Comparison of ENCODE assay signal across 20 cellular contexts in the genomic region with DNA sequence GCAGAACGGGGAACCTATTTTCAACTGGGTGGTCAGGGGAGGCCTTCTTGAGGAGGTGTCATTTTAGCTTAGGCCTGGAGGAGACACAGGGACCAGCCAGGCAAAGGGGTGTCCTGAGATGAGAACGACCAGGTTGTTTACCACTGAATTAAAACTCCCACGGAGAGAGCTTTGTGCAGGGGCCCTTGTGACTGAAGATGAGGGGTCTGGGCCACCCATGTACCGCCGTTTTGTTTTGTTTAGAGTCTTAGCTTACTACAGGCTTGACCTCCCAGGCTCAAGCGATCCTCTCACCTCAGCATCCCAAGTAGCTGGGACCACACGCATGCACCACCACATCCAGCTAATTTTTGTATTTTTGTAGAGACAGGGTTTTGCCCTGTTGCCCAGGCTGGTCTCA.
DNase-seq lines count a peak whose midpoint lies in the region; ATAC-seq, FAIRE-seq and TF ChIP-seq lines count a peak whose summit lies in the region.
"Had no signal": no experiment of that assay in that cellular context is flagged by ENCODE, and none has a peak within 500 bp of the region (broad histone marks: within the 10 kb centered on the region; RNA-seq: fewer than 3 reads in every experiment).

No MANE protein-coding gene starts in this region.

- CTCF ChIA-PET in K562 (lab: Yijun Ruan, JAX; ENCODE audit: low intra/inter-chr PET ratio) = no interaction called here

- FAIRE-seq in K562 (lab: Jason Lieb, UNC) = no peak
- FAIRE-seq: A204.1, GM12878, GM19239, H54 had no signal

- POLR2A ChIA-PET in K562 (lab: Yijun Ruan, JAX) = no interaction called here

- in situ Hi-C loops in K562 (cut with MboI) = no loop called here

- H2AFZ ChIP-seq in H9 (ENCODE audit: low read length) = no peak overlapping the region
- no peak overlapping the region for H2AFZ ChIP-seq in K562 (ENCODE audit: low read depth, low read length)
- H2AFZ ChIP-seq: GM23338 had no signal

- no CpG with 5 or more reads among the region's 7 CpGs for WGBS in H9 (ENCODE audit: extremely low coverage, insufficient read length, low lambda C conversion rate)
- WGBS in K562 (ENCODE audit: insufficient coverage, low coverage, missing lambda C conversion rate) = 35% methylated on average over 7 of the region's 7 CpGs

- no peaks in the 10 kb centered on the region for H3K36me3 Mint-ChIP-seq in H9 (ENCODE audit: insufficient read depth in 1 of 3, low read depth in 3 of 3)
- no peaks in the 10 kb centered on the region for H3K36me3 Mint-ChIP-seq in glutamatergic neuron (ENCODE audit: unreplicated experiment)
- H3K36me3 Mint-ChIP-seq: CD8-positive, alpha-beta T cell had no signal

- no peak for TF ChIP-seq RAD21 in K562 (CRISPR knock-in tag; conservative IDR thresholded peaks at IDR 0.05 in 1 of 2, IDR thresholded peaks at IDR 0.05 in 1 of 2)

- H3K27ac Mint-ChIP-seq in H9 (peak overlapping the region; percentile 42 to 90 (median 48); a peak in 4 of 7 replicates), glutamatergic neuron (ENCODE audit: unreplicated experiment) (peak overlapping the region; percentile 65)
- H3K27ac Mint-ChIP-seq: CD8-positive, alpha-beta T cell; HFFc6 had no signal

- H3K27ac ChIP-seq in H9 (ENCODE audit: insufficient read length, low read depth, low read length) (no peak overlapping the region), K562 (ENCODE audit: extremely low read depth, low read depth, low read length) (no peak overlapping the region)
- H3K27ac ChIP-seq: KMS-11 had no signal

- no peak overlapping the region for H3K4me3 Mint-ChIP-seq in H9
- peak overlapping the region; percentile 22 for H3K4me3 Mint-ChIP-seq in glutamatergic neuron (ENCODE audit: unreplicated experiment)
- H3K4me3 Mint-ChIP-seq: CD8-positive, alpha-beta T cell; GM23338; HFFc6 had no signal

- no peak overlapping the region for H4K8ac ChIP-seq in H9 (replicated peaks; ENCODE audit: insufficient read length, low read depth, low read length)

- H3K9me3 ChIP-seq in H9 (ENCODE audit: control insufficient read depth, low read depth, low read length) (no peaks in the 10 kb centered on the region), K562 (replicated peaks; ENCODE audit: control insufficient read depth, insufficient read depth, low read depth, low read length) (no peaks in the 10 kb centered on the region)

- TF ChIP-seq CTCF in H9 (conservative IDR thresholded peaks at IDR 0.05) (no peak), K562 (IDR thresholded peaks at IDR 0.05 in 2 of 3, conservative IDR thresholded peaks at IDR 0.05 in 1 of 3; ENCODE audit: insufficient read depth in 2 of 3, low read depth in 1 of 3, low read length in 3 of 3) (no peak), glutamatergic neuron (IDR thresholded peaks at IDR 0.05; ENCODE audit: partially characterized antibody, unreplicated experiment) (no peak)

- no peak overlapping the region for H2BK5ac ChIP-seq in H9 (ENCODE audit: insufficient read length, low read length)

- TF ChIP-seq POLR2A in K562 (conservative IDR thresholded peaks at IDR 0.05) = no peak

- no peak overlapping the region for H2BK12ac ChIP-seq in H9 (ENCODE audit: insufficient read length, low read depth, low read length)

- intact Hi-C loops in K562 (cut with micrococcal nuclease) = no loop called here

- no peak for TF ChIP-seq EP300 in K562 (IDR thresholded peaks at IDR 0.05; ENCODE audit: low read length)

- no peak overlapping the region for H3K9ac ChIP-seq in H9 (ENCODE audit: extremely low read depth, insufficient read length, low read length)
- H3K9ac ChIP-seq in K562 (ENCODE audit: insufficient read depth in 1 of 2, low read depth in 2 of 2, low read length in 2 of 2) = no peak overlapping the region
- H3K9ac ChIP-seq: KMS-11 had no signal

- no peak overlapping the region for H3K23ac ChIP-seq in H9 (ENCODE audit: insufficient read length, low read depth, low read length)

- H4K91ac ChIP-seq in H9 (ENCODE audit: insufficient read length, low read depth, low read length) = no peak overlapping the region

- no peak overlapping the region for H3K4me3 ChIP-seq in K562
- H3K4me3 ChIP-seq: GM12878, GM23338 had no signal

- H3T11ph ChIP-seq in H9 (ENCODE audit: low read length) = no peak overlapping the region

- H2AK5ac ChIP-seq in H9 (ENCODE audit: insufficient read length, low read length) = no peak overlapping the region

- no peak overlapping the region for H2BK15ac ChIP-seq in H9 (ENCODE audit: low read depth, low read length)

- no peak for ATAC-seq in K562
- no peak for ATAC-seq in GM21619 (IDR thresholded peaks at IDR 0.05; ENCODE audit: unreplicated experiment)
- no peak for ATAC-seq in GM21390 (IDR thresholded peaks at IDR 0.05; ENCODE audit: unreplicated experiment)
- ATAC-seq: CD8-positive, alpha-beta T cell; GM12878; HCT116 had no signal

- H3K18ac ChIP-seq in H9 (ENCODE audit: insufficient read length, low read depth, low read length) = no peak overlapping the region

- H2BK120ac ChIP-seq in H9 (ENCODE audit: low read depth, low read length, poor library complexity, severe bottlenecking) = no peak overlapping the region

- no peak overlapping the region for H3K14ac ChIP-seq in H9 (ENCODE audit: insufficient read depth, low read length)

- no peak overlapping the region for H4K5ac ChIP-seq in H9 (ENCODE audit: insufficient read length, low read depth, low read length)

- no peaks in the 10 kb centered on the region for H3K23me2 ChIP-seq in H9 (ENCODE audit: insufficient read length, low read depth, low read length, poor library complexity, severe bottlenecking)

- BruUV-seq in K562 (replicated peaks; lab: Mats Ljungman, UMichigan) = no TSS peak

- H3K4ac ChIP-seq in H9 (ENCODE audit: low read depth, low read length) = no peak overlapping the region

- no peaks in the 10 kb centered on the region for H4K20me1 ChIP-seq in H9 (ENCODE audit: control insufficient read depth, insufficient read depth, insufficient read length)
- H4K20me1 ChIP-seq in K562 (replicated peaks; ENCODE audit: control insufficient read depth, insufficient read depth, low read length) = no peaks in the 10 kb centered on the region

- peaks cover 3% of the 10 kb centered on the region for H3K9me1 ChIP-seq in K562 (ENCODE audit: control insufficient read depth, insufficient read depth, low read length)

- DNase-seq in H9 = no peak
- no peak for DNase-seq in K562 (ENCODE audit: extremely low read depth in 1 of 4, low spot score in 3 of 4)
- no peak for DNase-seq in glutamatergic neuron
- DNase-seq in GDM1 (lab: John Stamatoyannopoulos, UW) = no peak
- DNase-seq in GM19238 (ENCODE audit: insufficient read length, low spot score) = no peak
- DNase-seq: ACHN; AML-193; Calu3; CD8-positive, alpha-beta T cell; DMS79 treated with DMSO at 0.1 percent for 48 hours; HFFc6 had no signal

- H3K4me1 ChIP-seq in H9 (ENCODE audit: insufficient read depth, low read length) (no peaks in the 10 kb centered on the region; the same call in 1 of the 2 replicates), K562 (replicated peaks in 1 of 2; ENCODE audit: control insufficient read depth in 2 of 2, insufficient read depth in 2 of 2, low read length in 2 of 2) (no peaks in the 10 kb centered on the region; a peak in 1 of 5 replicates)

- no peaks in the 10 kb centered on the region; a peak in 1 of 5 replicates for H3K9me3 Mint-ChIP-seq in H9
- H3K9me3 Mint-ChIP-seq in glutamatergic neuron (ENCODE audit: unreplicated experiment) = peaks cover 1% of the 10 kb centered on the region
- H3K9me3 Mint-ChIP-seq: CD8-positive, alpha-beta T cell; GM23338; HFFc6 had no signal

- H3K79me2 ChIP-seq in H9 (ENCODE audit: insufficient read depth, low read length) = no peaks in the 10 kb centered on the region; the same call in 1 of the 2 replicates
- no peaks in the 10 kb centered on the region for H3K79me2 ChIP-seq in K562 (ENCODE audit: control insufficient read depth, insufficient read depth, low read length)

- H3K4me2 ChIP-seq in H9 (ENCODE audit: insufficient read depth, insufficient read length, low read length) (no peak overlapping the region), K562 (ENCODE audit: insufficient read depth, low read length) (no peak overlapping the region)
- H3K4me2 ChIP-seq: GM23338, KMS-11 had no signal

- peaks cover 3% of the 10 kb centered on the region for H3K79me1 ChIP-seq in H9 (ENCODE audit: insufficient read depth, low read depth, low read length, poor library complexity, severe bottlenecking)

- H3K27me3 Mint-ChIP-seq in H9 (ENCODE audit: low read depth) (no peaks in the 10 kb centered on the region), glutamatergic neuron (ENCODE audit: unreplicated experiment) (peaks cover 10% of the 10 kb centered on the region)

- peaks cover 28 to 38% of the 10 kb centered on the region in 2 experiments for H3K4me1 Mint-ChIP-seq in H9
- H3K4me1 Mint-ChIP-seq in glutamatergic neuron (ENCODE audit: low read depth, unreplicated experiment) = peaks cover 27% of the 10 kb centered on the region

- H2BK20ac ChIP-seq in H9 (ENCODE audit: low read depth, low read length, poor library complexity, severe bottlenecking) = no peak overlapping the region

- H3K27me3 ChIP-seq in H9 (ENCODE audit: insufficient read depth, low read length) (no peaks in the 10 kb centered on the region), K562 (ENCODE audit: control insufficient read depth in 2 of 2, insufficient read depth in 2 of 2, low read length in 2 of 2) (peaks cover 6 to 13% of the 10 kb centered on the region in 2 experiments; a peak in 4 of 5 replicates)

- H3K56ac ChIP-seq in H9 (ENCODE audit: insufficient read length, low read depth, low read length) = no peak overlapping the region

- H3K36me3 ChIP-seq in K562 (ENCODE audit: control insufficient read depth, insufficient read depth, low read length) = no peaks in the 10 kb centered on the region

TF ChIP-seq in K562, 482 proteins besides CTCF, POLR2A, EP300 and RAD21:
- TF ChIP-seq ZFP36 (IDR thresholded peaks at IDR 0.05; ENCODE audit: low read depth, low read length, partially characterized antibody) (peak; percentile 37), NCOA4 (IDR thresholded peaks at IDR 0.05; ENCODE audit: partially characterized antibody) (no peak), ZNF436 (CRISPR knock-in tag; IDR thresholded peaks at IDR 0.05) (no peak), HNRNPK (IDR thresholded peaks at IDR 0.05; ENCODE audit: low read depth, low read length, poor library complexity, severe bottlenecking) (no peak), THRAP3 (IDR thresholded peaks at IDR 0.05; ENCODE audit: borderline replicate concordance) (no peak)
